11 cellular contexts compared by ENCODE assay signal in the genomic region with DNA sequence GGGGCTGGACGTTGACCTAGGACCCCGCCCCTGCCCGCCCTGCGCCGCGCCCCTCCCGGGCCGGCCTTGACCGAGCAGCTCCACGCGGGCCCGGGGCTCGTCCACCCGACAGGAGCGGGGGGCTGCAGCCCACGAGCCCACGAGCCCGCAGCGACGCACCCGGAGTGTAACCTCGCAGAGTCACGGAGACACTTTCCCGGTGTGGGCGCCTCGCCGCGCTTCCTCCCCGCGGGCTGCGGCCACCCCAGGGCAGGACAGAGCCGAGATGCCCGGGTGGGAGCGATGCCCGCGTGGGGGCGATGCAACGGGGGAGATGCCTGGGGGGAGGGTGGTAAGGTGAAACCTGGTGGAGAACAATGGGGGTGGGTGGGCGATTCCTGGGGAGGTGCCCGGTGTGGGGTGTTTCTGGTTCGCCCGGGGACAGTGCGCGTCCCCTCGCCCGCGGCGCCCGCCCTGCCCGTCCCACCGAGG. TPM values are rescaled to one million over a fixed set of nuclear protein-coding genes. Genes with fewer than 3 reads are reported as not detected.
DNase-seq lines count a peak whose midpoint lies in the region; ATAC-seq, FAIRE-seq and TF ChIP-seq lines count a peak whose summit lies in the region.
"Had no signal": no experiment of that assay in that cellular context is flagged by ENCODE, and none has a peak within 500 bp of the region (broad histone marks: within the 10 kb centered on the region; RNA-seq: fewer than 3 reads in every experiment).

No MANE protein-coding gene starts in this region.

- H3K4me1 ChIP-seq in GM12878 (ENCODE audit: control insufficient read depth, insufficient read depth, low read length) (no peaks in the 10 kb centered on the region), lower lobe of right lung (peaks cover 27% of the 10 kb centered on the region), tibial artery (peaks cover 0 to 29% (median 28%) of the 10 kb centered on the region in 4 donors), Karpas-422 (ENCODE audit: low read length) (peaks cover 10% of the 10 kb centered on the region)

- H3K9me3 ChIP-seq in GM12878 (replicated peaks; ENCODE audit: control insufficient read depth, insufficient read depth, low read length) (no peaks in the 10 kb centered on the region), lower lobe of right lung (no peaks in the 10 kb centered on the region), tibial artery (no peaks in the 10 kb centered on the region), Karpas-422 (ENCODE audit: low read length) (no peaks in the 10 kb centered on the region)

- RAD21 ChIA-PET in GM12878 (lab: Charles Lee; ENCODE audit: unreplicated experiment) = no interaction called here

- no peaks in the 10 kb centered on the region for H3K36me3 Mint-ChIP-seq in activated naive CD4-positive, alpha-beta T cell treated with anti-CD3 and anti-CD28 coated beads for 36 hours (ENCODE audit: low read depth)

- H3K9ac ChIP-seq in GM12878 (ENCODE audit: control insufficient read depth, insufficient read depth, low read length) (no peak overlapping the region), Karpas-422 (ENCODE audit: low read length) (no peak overlapping the region)

- H3K79me2 ChIP-seq in GM12878 (ENCODE audit: control insufficient read depth, insufficient read depth, low read length) (no peaks in the 10 kb centered on the region), Karpas-422 (ENCODE audit: low read length) (no peaks in the 10 kb centered on the region)

- H2AFZ ChIP-seq in GM12878 (ENCODE audit: control insufficient read depth, low read depth, low read length) (no peak overlapping the region), Karpas-422 (ENCODE audit: low read length) (no peak overlapping the region)

- CTCF ChIA-PET in activated naive CD4-positive, alpha-beta T cell treated with anti-CD3 and anti-CD28 coated beads for 36 hours (lab: Charles Lee) = no interaction called here
- CTCF ChIA-PET in GM12878 (lab: Yijun Ruan, JAX) = no interaction called here

- peaks cover 17% of the 10 kb centered on the region for H3K4me1 Mint-ChIP-seq in activated naive CD4-positive, alpha-beta T cell treated with anti-CD3 and anti-CD28 coated beads for 36 hours (ENCODE audit: low read depth)

- H3K36me3 ChIP-seq in GM12878 (ENCODE audit: control insufficient read depth in 2 of 2, insufficient read depth in 2 of 2, low read length in 1 of 2) (no peaks in the 10 kb centered on the region), lower lobe of right lung (no peaks in the 10 kb centered on the region), tibial artery (no peaks in the 10 kb centered on the region), Karpas-422 (ENCODE audit: insufficient read depth, low read length) (no peaks in the 10 kb centered on the region)

- peaks cover 8% of the 10 kb centered on the region for H3K27me3 Mint-ChIP-seq in activated naive CD4-positive, alpha-beta T cell treated with anti-CD3 and anti-CD28 coated beads for 36 hours (ENCODE audit: low read depth)

- no peak for TF ChIP-seq RAD21 in GM12878 (IDR thresholded peaks at IDR 0.05; ENCODE audit: insufficient read depth, low read depth, low read length)

- TF ChIP-seq CTCF in GM12878 (IDR thresholded peaks at IDR 0.05 in 2 of 3, conservative IDR thresholded peaks at IDR 0.05 in 1 of 3; ENCODE audit: control insufficient read depth in 2 of 3, extremely low read depth in 1 of 3, insufficient read depth in 1 of 3, low read depth in 3 of 3, low read length in 3 of 3) = no peak
- TF ChIP-seq CTCF in lower lobe of right lung (IDR thresholded peaks at IDR 0.05) = no peak
- no peak for TF ChIP-seq CTCF in tibial artery (IDR thresholded peaks at IDR 0.05)

- no peak for TF ChIP-seq EP300 in GM12878 (IDR thresholded peaks at IDR 0.05; ENCODE audit: borderline replicate concordance in 1 of 2, control insufficient read depth in 1 of 2, low read depth in 2 of 2, low read length in 2 of 2)

- DNase-seq in activated naive CD4-positive, alpha-beta T cell treated with anti-CD3 and anti-CD28 coated beads for 36 hours = no peak
- DNase-seq in activated naive CD4-positive, alpha-beta T cell treated with Interleukin-2 at 50 U/mL for 16 hours = no peak
- no peak for DNase-seq in GM12878 (ENCODE audit: low read depth, low spot score)
- no peak for DNase-seq in lower lobe of right lung
- no peak for DNase-seq in tibial artery
- no peak for DNase-seq in Karpas-422
- DNase-seq in RPMI8226 = no peak
- DNase-seq: SHP77 had no signal

- TF ChIP-seq POLR2A in GM12878 (IDR thresholded peaks at IDR 0.05; ENCODE audit: low read depth, low read length) = no peak

- ATAC-seq in GM12878 (no peak), lower lobe of right lung (no peak), HG03565 (IDR thresholded peaks at IDR 0.05; ENCODE audit: unreplicated experiment) (no peak)

- WGBS in GM12878 (ENCODE audit: insufficient coverage, insufficient replicate concordance, low lambda C conversion rate, missing lambda C conversion rate) = 11% methylated on average over 25 of the region's 51 CpGs

- H3K27ac Mint-ChIP-seq in activated naive CD4-positive, alpha-beta T cell treated with anti-CD3 and anti-CD28 coated beads for 36 hours = no peak overlapping the region

- POLR2A ChIA-PET in GM12878 (lab: Charles Lee) = no interaction called here

- FAIRE-seq in GM12878 (lab: Jason Lieb, UNC) = no peak
- FAIRE-seq: frontal cortex had no signal

- intact Hi-C loops in activated naive CD4-positive, alpha-beta T cell treated with anti-CD3 and anti-CD28 coated beads for 36 hours (cut with micrococcal nuclease) = no loop called here
- intact Hi-C loops in GM12878 (cut with micrococcal nuclease; ENCODE audit: unreplicated experiment) = no loop called here
- intact Hi-C loops in lower lobe of right lung (cut with DNase I) = no loop called here
- intact Hi-C loops in tibial artery (cut with DNase I; ENCODE audit: low total_unique reads) = no loop called here

- no peaks in the 10 kb centered on the region for H3K9me3 Mint-ChIP-seq in activated naive CD4-positive, alpha-beta T cell treated with anti-CD3 and anti-CD28 coated beads for 36 hours

- no peaks in the 10 kb centered on the region for H3K9me2 ChIP-seq in Karpas-422 (replicated peaks; ENCODE audit: insufficient read depth, low read length)

- in situ Hi-C loops in GM12878 (cut with MboI) = no loop called here

- SMC1A ChIA-PET in GM12878 (lab: Charles Lee; ENCODE audit: uncharacterized antibody, unreplicated experiment) = no interaction called here

- H3K4me3 ChIP-seq in GM12878 (no peak overlapping the region), lower lobe of right lung (peak overlapping the region; percentile 59), tibial artery (peak overlapping the region; percentile 34 to 50), Karpas-422 (ENCODE audit: low read length) (no peak overlapping the region)

- H3K27ac ChIP-seq in GM12878 (ENCODE audit: control insufficient read depth, insufficient read depth) = no peak overlapping the region
- H3K27ac ChIP-seq in lower lobe of right lung = peak overlapping the region; percentile 62
- H3K27ac ChIP-seq in tibial artery = no peak overlapping the region
- no peak overlapping the region for H3K27ac ChIP-seq in Karpas-422 (ENCODE audit: low read length)
- H3K27ac ChIP-seq: C4-2B had no signal

- H3K4me2 ChIP-seq in GM12878 (ENCODE audit: control insufficient read depth, insufficient read depth) = 0 out of 2 replicates have a peak overlapping the region, but pooled peaks have one; percentile 32
- no peak overlapping the region for H3K4me2 ChIP-seq in Karpas-422 (ENCODE audit: low read depth, low read length, poor library complexity, severe bottlenecking)

- BruUV-seq in GM12878 (replicated peaks; lab: Mats Ljungman, UMichigan) = no TSS peak

- peak overlapping the region; percentile 42 for H3K4me3 Mint-ChIP-seq in activated naive CD4-positive, alpha-beta T cell treated with anti-CD3 and anti-CD28 coated beads for 36 hours

- H3K27me3 ChIP-seq in GM12878 (replicated peaks in 1 of 2; ENCODE audit: control insufficient read depth in 2 of 2, insufficient read depth in 2 of 2, low read length in 1 of 2) (peaks cover 8 to 13% of the 10 kb centered on the region in 2 experiments), lower lobe of right lung (ENCODE audit: low read depth) (peaks cover 35% of the 10 kb centered on the region), tibial artery (peaks cover 0 to 50% of the 10 kb centered on the region in 2 donors), Karpas-422 (ENCODE audit: low read length) (no peaks in the 10 kb centered on the region)

- H4K20me1 ChIP-seq in GM12878 (ENCODE audit: control insufficient read depth, insufficient read depth) (no peaks in the 10 kb centered on the region), Karpas-422 (ENCODE audit: insufficient read depth, low read depth, low read length) (no peaks in the 10 kb centered on the region)

RNA-seq across cellular contexts. Expression of a gene that starts 4.9 kb away (rescaled TPM):
- 10 to 100 TPM; 13.0 to 13.1 TPM for total RNA-seq in activated naive CD4-positive, alpha-beta T cell treated with anti-CD3 and anti-CD28 coated beads for 36 hours
- 28.5 and 31.8 TPM in 2 replicates for total RNA-seq in GM12878 (2013; cell fraction: nucleolus; rRNA removed)
- total RNA-seq in GM12878 (2014; rRNA removed) = 14.1 and 14.7 TPM in 2 replicates
- total RNA-seq in GM12878 (2014; rRNA removed; fragmentation: Illumina TruSeq; extraction: Trizol) = 9.0 and 9.9 TPM in 2 replicates
- total RNA-seq in GM12878 (2021) = 21.2 and 21.6 TPM in 2 replicates
- 7.8 TPM for polyA plus RNA-seq in GM12878 (2011; ENCODE audit: low read depth)
- 3.9 and 6.1 TPM in 2 replicates for polyA plus RNA-seq in GM12878 (2011; rRNA removed)
- polyA plus RNA-seq in GM12878 (2011; cell fraction: cytosol; rRNA removed) = 6.0 and 8.5 TPM in 2 replicates
- polyA plus RNA-seq in GM12878 (2011; cell fraction: nucleus; rRNA removed) = 10.7 and 13.5 TPM in 2 replicates
- 11.6 and 11.8 TPM in 2 replicates for polyA plus RNA-seq in GM12878 (2012)
- 10.6 and 14.9 TPM in 2 replicates for polyA plus RNA-seq in GM12878 (2014; fragmentation: Illumina TruSeq; extraction: Trizol)
- polyA plus RNA-seq in GM12878 (2014; fragmentation: Nextera tagmentation; extraction: Ambion mirVana) = 1 to 10 TPM; 2.3 to 2.7 TPM
- 10.6 and 11.0 TPM in 2 replicates for polyA plus RNA-seq in GM12878 (2014; rRNA removed)
- 10 to 100 TPM; 14.9 to 16.8 TPM for polyA plus RNA-seq in GM12878 (2016; fragmentation: Nextera tagmentation; extraction: Ambion mirVana)
- 8.4 and 11.6 TPM in 2 replicates for polyA minus RNA-seq in GM12878 (2011; rRNA and poly(A)+ RNA removed)
- 7.1 and 7.4 TPM in 2 replicates for polyA minus RNA-seq in GM12878 (2011; cell fraction: cytosol; rRNA and poly(A)+ RNA removed)
- polyA minus RNA-seq in GM12878 (2011; cell fraction: nucleus; rRNA and poly(A)+ RNA removed) = 4.6 and 9.8 TPM in 2 replicates
- 12.7 TPM for total RNA-seq in lower lobe of right lung
- 22.9 and 24.6 TPM in 2 replicates for total RNA-seq in Karpas-422 (2014; rRNA removed; shearing (Covaris generic); ENCODE audit: low replicate concordance)

RNA-seq across cellular contexts. Expression of a gene that starts 21.1 kb away (rescaled TPM):
- 10 to 100 TPM; 26.0 to 27.0 TPM for total RNA-seq in activated naive CD4-positive, alpha-beta T cell treated with anti-CD3 and anti-CD28 coated beads for 36 hours
- total RNA-seq in GM12878 (2013; cell fraction: nucleolus; rRNA removed) = 53.3 and 67.3 TPM in 2 replicates
- 15.2 and 16.4 TPM in 2 replicates for total RNA-seq in GM12878 (2014; rRNA removed)
- total RNA-seq in GM12878 (2014; rRNA removed; fragmentation: Illumina TruSeq; extraction: Trizol) = 11.7 and 12.3 TPM in 2 replicates
- total RNA-seq in GM12878 (2021) = 26.4 and 26.9 TPM in 2 replicates
- 6.0 TPM for polyA plus RNA-seq in GM12878 (2011; ENCODE audit: low read depth)
- 4.1 and 4.8 TPM in 2 replicates for polyA plus RNA-seq in GM12878 (2011; rRNA removed)
- polyA plus RNA-seq in GM12878 (2011; cell fraction: cytosol; rRNA removed) = 5.0 TPM in 2 replicates
- polyA plus RNA-seq in GM12878 (2011; cell fraction: nucleus; rRNA removed) = 30.6 and 48.0 TPM in 2 replicates
- polyA plus RNA-seq in GM12878 (2012) = 13.8 and 14.2 TPM in 2 replicates
- 4.2 and 9.4 TPM in 2 replicates for polyA plus RNA-seq in GM12878 (2014; fragmentation: Illumina TruSeq; extraction: Trizol)
- polyA plus RNA-seq in GM12878 (2014; fragmentation: Nextera tagmentation; extraction: Ambion mirVana) = 1 to 10 TPM in 1 of 2 experiments, under 1 TPM in 1; 0.90 to 2.1 TPM
- polyA plus RNA-seq in GM12878 (2014; rRNA removed) = 17.9 and 19.0 TPM in 2 replicates
- polyA plus RNA-seq in GM12878 (2016; fragmentation: Nextera tagmentation; extraction: Ambion mirVana) = 1 to 10 TPM; 2.9 to 3.2 TPM
- 7.3 and 10.7 TPM in 2 replicates for polyA minus RNA-seq in GM12878 (2011; rRNA and poly(A)+ RNA removed)
- 5.3 and 5.6 TPM in 2 replicates for polyA minus RNA-seq in GM12878 (2011; cell fraction: cytosol; rRNA and poly(A)+ RNA removed)
- 14.0 and 24.9 TPM in 2 replicates for polyA minus RNA-seq in GM12878 (2011; cell fraction: nucleus; rRNA and poly(A)+ RNA removed)
- 37.4 TPM for total RNA-seq in lower lobe of right lung
- total RNA-seq in Karpas-422 (2014; rRNA removed; shearing (Covaris generic); ENCODE audit: low replicate concordance) = 16.0 and 27.3 TPM in 2 replicates

Comparison
In these comparisons a context has a peak if more than half of its experiments do, and no peak if none do; other contexts are left out.
1. H3K4me3 ChIP-seq: peak in lower lobe of right lung (single experiment) and tibial artery (2 of 2); none in GM12878 (single experiment) and Karpas-422 (single experiment).